ENCODE assay signal across 7 cellular contexts in the genomic region with DNA sequence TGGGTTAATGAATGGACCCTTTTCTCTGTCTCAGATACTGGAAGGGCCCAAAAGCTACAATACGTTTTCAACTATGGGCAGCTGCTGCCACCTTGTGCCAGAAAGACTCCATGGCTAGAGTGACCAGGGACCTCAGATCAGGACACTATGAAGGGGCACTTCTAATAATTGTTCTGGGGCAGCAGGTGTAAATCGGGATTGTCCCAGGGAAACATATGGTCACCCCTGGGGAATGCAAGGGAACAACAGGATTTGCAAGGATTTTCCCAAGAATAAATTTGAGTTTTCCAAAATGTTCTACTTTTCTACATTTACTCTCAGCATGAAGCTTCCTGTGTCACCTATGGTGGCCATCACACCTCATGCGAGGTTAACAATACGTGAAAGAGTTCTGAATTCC. TPM values are rescaled to one million over a fixed set of nuclear protein-coding genes. Genes with fewer than 3 reads are reported as not detected.
DNase-seq lines count a peak whose midpoint lies in the region; ATAC-seq and TF ChIP-seq lines count a peak whose summit lies in the region.

No MANE protein-coding gene starts in this region.

- peak; percentile 72 for DNase-seq in GM13976 (ENCODE audit: low spot score)
- peak; percentile 22 to 67 for DNase-seq in SJCRH30
- peak; percentile 22 for DNase-seq in activated gamma-delta T cell treated with anti-CD3 and anti-CD28 coated beads, Interleukin-2, amount 50 U/mL, for 16 hours (ENCODE audit: low read depth)
- DNase-seq in globus pallidus (ENCODE audit: low spot score): peak; percentile 70
- DNase-seq in prostate gland (ENCODE audit: low spot score): peak; percentile 60
- DNase-seq in omental fat pad (ENCODE audit: low spot score): no peak

- no peaks in the 10 kb centered on the region for H3K36me3 ChIP-seq in SJCRH30
- no peaks in the 10 kb centered on the region for H3K36me3 ChIP-seq in prostate gland

- no peak for ATAC-seq in omental fat pad (ENCODE audit: low FRiP score)

- in situ Hi-C loops in GM13976 (cut with MboI; ENCODE audit: low sequenced_read_pairs, unreplicated experiment): loop anchor here (5.0 kb wide), 1 partner anchor 245 kb away; no protein-coding TSS in a partner anchor

- TF ChIP-seq CTCF in GM13976 (IDR thresholded peaks at IDR 0.05; ENCODE audit: borderline replicate concordance, control extremely low read depth, extremely low read depth, insufficient read depth, missing control alignments) (peak; percentile 79), LNCAP (IDR thresholded peaks at IDR 0.05) (peak; percentile 91), prostate gland (IDR thresholded peaks at IDR 0.05) (peak; percentile 13 to 79 (median 66)), omental fat pad (IDR thresholded peaks at IDR 0.05) (no peak)

- intact Hi-C loops in prostate gland (cut with DNase I): loop anchor here (2.0 kb wide), 1 partner anchor 349 kb away; no protein-coding TSS in a partner anchor

- WGBS in prostate gland: 34% methylated on average over 4 of the region's 4 CpGs

- H3K27me3 ChIP-seq in SJCRH30 (peaks cover 2% of the 10 kb centered on the region), prostate gland (replicated peaks; ENCODE audit: insufficient read depth) (no peaks in the 10 kb centered on the region)

- H3K4me3 ChIP-seq in SJCRH30 (no peak overlapping the region), prostate gland (no peak overlapping the region)

- H3K4me1 ChIP-seq in SJCRH30 (no peaks in the 10 kb centered on the region), prostate gland (replicated peaks) (no peaks in the 10 kb centered on the region)

- H3K27ac ChIP-seq in SJCRH30 (no peak overlapping the region), prostate gland (no peak overlapping the region)

- no peak for TF ChIP-seq POLR2A in prostate gland (IDR thresholded peaks at IDR 0.05)

- H3K9me3 ChIP-seq in SJCRH30 (replicated peaks) (no peaks in the 10 kb centered on the region), prostate gland (no peaks in the 10 kb centered on the region)

RNA-seq across cellular contexts. Expression of gene FCAMR, which starts 12.0 kb away (rescaled TPM):
- not detected in 2 replicates for total RNA-seq in SJCRH30 (2014; rRNA removed; shearing (Covaris generic))
- total RNA-seq in prostate gland (1 to 10 TPM in 1 of 2 donors, not detected in 1; 2.3 TPM), omental fat pad (not detected)

RNA-seq across cellular contexts. Expression of gene PIGR, which starts 36.0 kb away (rescaled TPM):
- not detected in 2 replicates for total RNA-seq in SJCRH30 (2014; rRNA removed; shearing (Covaris generic))
- total RNA-seq in prostate gland: 10 to 100 TPM in 1 of 2 donors, 1 to 10 TPM in 1; 1.9 to 91.7 TPM
- total RNA-seq in omental fat pad: under 1 TPM in 2 of 4 donors, not detected in 2; 0.24 to 0.44 TPM

RNA-seq across cellular contexts. Expression of gene C1orf116, which starts 50.3 kb away (rescaled TPM):
- total RNA-seq in SJCRH30 (2014; rRNA removed; shearing (Covaris generic)): not detected in 2 replicates
- total RNA-seq in prostate gland (100 to 1,000 TPM in 1 of 2 donors, 10 to 100 TPM in 1; 36.5 to 107 TPM), omental fat pad (under 1 TPM in 2 of 4 donors, not detected in 2; 0.13 to 0.16 TPM)

Comparison
In these comparisons a context has a peak if more than half of its experiments do, and no peak if none do; other contexts are left out.
1. CTCF ChIP-seq: peak in GM13976 (single experiment), LNCAP (single experiment) and prostate gland (4 of 4); none in omental fat pad (0 of 3).
2. RNA of gene C1orf116, which starts 50.3 kb away (total RNA-seq): 36.5 to 107 TPM in prostate gland; 0.13 to 0.16 TPM in omental fat pad and not detected in SJCRH30; every median in the first group is over 10 times any median in the second.